Comparison of ENCODE assay signal across 18 cellular contexts in genomic region chr15:81877533-81878227, GRCh38.
DNase-seq lines count a peak whose midpoint lies in the region; TF ChIP-seq lines count a peak whose summit lies in the region.
"Had no signal": no experiment of that assay in that cellular context is flagged by ENCODE, and none has a peak within 500 bp of the region (broad histone marks: within the 10 kb centered on the region; RNA-seq: fewer than 3 reads in every experiment).

No MANE protein-coding gene starts in this region.

- H3K27ac ChIP-seq in ectodermal cell (ENCODE audit: insufficient read depth, low read depth, low read length, poor library complexity, severe bottlenecking) (peak overlapping the region; percentile 81), esophagus squamous epithelium (no peak overlapping the region)
- H3K27ac ChIP-seq: BLaER1, SK-N-MC had no signal

- H3K36me3 ChIP-seq in ectodermal cell (ENCODE audit: control insufficient read depth, insufficient read depth, low read length) (no peaks in the 10 kb centered on the region), esophagus squamous epithelium (no peaks in the 10 kb centered on the region)
- H3K36me3 ChIP-seq: BLaER1 had no signal

- DNase-seq in NCI-H1417 (lab: John Stamatoyannopoulos, UW) (peak in 2 of 3 experiments; percentile 81 to 92), NCI-H345 treated with DMSO at 0.1 percent for 48 hours (lab: John Stamatoyannopoulos, UW; ENCODE audit: unreplicated experiment) (peak; percentile 28), retina (peak; percentile 70), NCI-H2196 (lab: John Stamatoyannopoulos, UW; ENCODE audit: unreplicated experiment) (no peak), DMS153 (lab: John Stamatoyannopoulos, UW) (no peak), HuH-7 (ENCODE audit: low spot score) (no peak), esophagus squamous epithelium (lab: John Stamatoyannopoulos, UW) (no peak)
- DNase-seq: activated CD4-positive, alpha-beta T cell treated with anti-CD3 and anti-CD28 coated beads, Interleukin-2, amount 50 U/mL, for 4 hours; activated naive CD8-positive, alpha-beta T cell treated with anti-CD3 and anti-CD28 coated beads, Interleukin-2, amount 50 U/mL, for 24 hours; activated T-cell treated with anti-CD3 and anti-CD28 coated beads, Interleukin-2, amount 50 U/mL, for 48 hours; DMS53; Kasumi-1; NCI-H187; stimulated activated CD4-positive, alpha-beta T cell treated with anti-CD3 and anti-CD28 coated beads, Interleukin-4, amount 100 ng/mL, for 4 hours; trophoblast cell had no signal

- no peak for TF ChIP-seq CTCF in esophagus squamous epithelium (IDR thresholded peaks at IDR 0.05)

- intact Hi-C loops in esophagus squamous epithelium (cut with DNase I), result no loop called here

- H3K4me1 ChIP-seq in ectodermal cell (ENCODE audit: control insufficient read depth, insufficient read depth, low read length) (peaks cover 10% of the 10 kb centered on the region), esophagus squamous epithelium (peaks cover 0 to 7% (median 0%) of the 10 kb centered on the region in 3 donors)

- H3K4me3 ChIP-seq in ectodermal cell (ENCODE audit: insufficient read depth, low read depth, low read length) (peak overlapping the region; percentile 13), esophagus squamous epithelium (no peak overlapping the region)
- H3K4me3 ChIP-seq: BLaER1, SK-N-MC had no signal

- no peaks in the 10 kb centered on the region for H3K27me3 ChIP-seq in ectodermal cell (ENCODE audit: control insufficient read depth, insufficient read depth, low read length, poor library complexity, severe bottlenecking)
- H3K27me3 ChIP-seq in esophagus squamous epithelium, result no peaks in the 10 kb centered on the region
- H3K27me3 ChIP-seq: BLaER1 had no signal

- no peaks in the 10 kb centered on the region for H3K9me3 ChIP-seq in ectodermal cell (ENCODE audit: control insufficient read depth, low read length)
- H3K9me3 ChIP-seq in esophagus squamous epithelium, result no peaks in the 10 kb centered on the region
- H3K9me3 ChIP-seq: BLaER1 had no signal

- WGBS in ectodermal cell, 2 experiments, result 27 to 30% methylated on average over 15 of the region's 15 CpGs
- 49 to 51% methylated on average over 15 of the region's 15 CpGs for WGBS in esophagus squamous epithelium, 2 donors

- no peak for TF ChIP-seq POLR2A in esophagus squamous epithelium (IDR thresholded peaks at IDR 0.05)

Comparison
In these comparisons a context has a peak if more than half of its experiments do, and no peak if none do; other contexts are left out.
1. DNase-seq: peak in NCI-H1417 (2 of 3), NCI-H345 treated with DMSO at 0.1 percent for 48 hours (single experiment) and retina (single experiment); none in NCI-H2196 (single experiment), DMS153 (single experiment), HuH-7 (single experiment) and esophagus squamous epithelium (single experiment).